Comparison of ENCODE assay signal across 27 cellular contexts in genomic region chr11:119983240-119983732, GRCh38.
DNase-seq lines count a peak whose midpoint lies in the region; ATAC-seq and TF ChIP-seq lines count a peak whose summit lies in the region.
"Had no signal": no experiment of that assay in that cellular context is flagged by ENCODE, and none has a peak within 500 bp of the region (broad histone marks: within the 10 kb centered on the region; RNA-seq: fewer than 3 reads in every experiment).

No MANE protein-coding gene starts in this region.

- H3K36me3 ChIP-seq in upper lobe of left lung, result no peaks in the 10 kb centered on the region
- H3K36me3 ChIP-seq: heart right ventricle, ovary, upper lobe of right lung had no signal

- TF ChIP-seq CTCF in WTC11 (IDR thresholded peaks at IDR 0.05) (0 out of 2 replicates have a peak, but pooled peaks have one; percentile 30), upper lobe of left lung (IDR thresholded peaks at IDR 0.05) (no peak)

- no peak for TF ChIP-seq EP300 in upper lobe of left lung (IDR thresholded peaks at IDR 0.05)

- H3K4me1 Mint-ChIP-seq in WTC11, result 0 out of 2 replicates have a peak, but pooled peaks cover 3% of the 10 kb centered on the region
- H3K4me1 Mint-ChIP-seq: activated naive CD8-positive, alpha-beta T cell treated with anti-CD3 and anti-CD28 coated beads, Interleukin-2, amount 50 U/mL, for 24 hours; CD4-positive, CD25-positive, alpha-beta regulatory T cell; naive thymus-derived CD8-positive, alpha-beta T cell; stimulated activated effector memory CD8-positive, alpha-beta T cell treated with anti-CD3 and anti-CD28 coated beads, Interleukin-12 subunit alpha, Interleukin-12 subunit beta, amount 100 ng/mL, for 72 hours had no signal

- ATAC-seq in WTC11 (peak; percentile 91), upper lobe of left lung (ENCODE audit: low FRiP score in 2 of 2) (no peak)
- ATAC-seq: activated CD4-positive, CD25-positive, alpha-beta regulatory T cell treated with anti-CD3 and anti-CD28 coated beads, Interleukin-2, amount 50 U/mL, for 24 hours; activated naive CD8-positive, alpha-beta T cell treated with anti-CD3 and anti-CD28 coated beads, Interleukin-2, amount 50 U/mL, for 24 hours; activated T-cell treated with anti-CD3 and anti-CD28 coated beads, Interleukin-2, amount 50 U/mL, for 72 hours; naive thymus-derived CD8-positive, alpha-beta T cell; stimulated activated effector memory CD8-positive, alpha-beta T cell treated with anti-CD3 and anti-CD28 coated beads, Interleukin-12 subunit alpha, Interleukin-12 subunit beta, amount 100 ng/mL, for 72 hours; T-helper 17 cell; upper lobe of right lung had no signal

- H3K9me3 ChIP-seq in upper lobe of left lung, result no peaks in the 10 kb centered on the region
- H3K9me3 ChIP-seq: heart right ventricle, ovary, SK-N-SH, upper lobe of right lung had no signal

- H3K4me1 ChIP-seq in upper lobe of left lung, result no peaks in the 10 kb centered on the region
- H3K4me1 ChIP-seq: upper lobe of right lung had no signal

- no peak overlapping the region for H3K27ac Mint-ChIP-seq in WTC11
- H3K27ac Mint-ChIP-seq: activated naive CD8-positive, alpha-beta T cell treated with anti-CD3 and anti-CD28 coated beads, Interleukin-2, amount 50 U/mL, for 24 hours; activated T-cell treated with anti-CD3 and anti-CD28 coated beads, Interleukin-2, amount 50 U/mL, for 72 hours; CD4-positive, CD25-positive, alpha-beta regulatory T cell; naive thymus-derived CD8-positive, alpha-beta T cell; stimulated activated effector memory CD8-positive, alpha-beta T cell treated with anti-CD3 and anti-CD28 coated beads, Interleukin-12 subunit alpha, Interleukin-12 subunit beta, amount 100 ng/mL, for 72 hours; T-helper 17 cell had no signal

- CTCF ChIA-PET in WTC11 (lab: Charles Lee), result interaction anchor here (0.5 to 1.7 kb wide), 5 partner anchors 9 to 185 kb away, joined by 3 to 6 read pairs (median 3); no protein-coding TSS in a partner anchor

- H3K27me3 ChIP-seq in upper lobe of left lung, result no peaks in the 10 kb centered on the region
- H3K27me3 ChIP-seq: ovary had no signal

- WGBS in upper lobe of left lung, 2 donors, result 61 to 67% methylated on average over 4 to 5 of the region's 5 CpGs

- no peaks in the 10 kb centered on the region for H3K36me3 Mint-ChIP-seq in WTC11
- H3K36me3 Mint-ChIP-seq: CD4-positive, CD25-positive, alpha-beta regulatory T cell; naive thymus-derived CD8-positive, alpha-beta T cell; stimulated activated effector memory CD8-positive, alpha-beta T cell treated with anti-CD3 and anti-CD28 coated beads, Interleukin-12 subunit alpha, Interleukin-12 subunit beta, amount 100 ng/mL, for 72 hours had no signal

- no peak for TF ChIP-seq POLR2A in upper lobe of left lung (IDR thresholded peaks at IDR 0.05)

- H3K9me3 Mint-ChIP-seq in WTC11, result no peaks in the 10 kb centered on the region
- H3K9me3 Mint-ChIP-seq: activated naive CD8-positive, alpha-beta T cell treated with anti-CD3 and anti-CD28 coated beads, Interleukin-2, amount 50 U/mL, for 24 hours; activated T-cell treated with anti-CD3 and anti-CD28 coated beads, Interleukin-2, amount 50 U/mL, for 72 hours; naive thymus-derived CD8-positive, alpha-beta T cell; stimulated activated effector memory CD8-positive, alpha-beta T cell treated with anti-CD3 and anti-CD28 coated beads, Interleukin-12 subunit alpha, Interleukin-12 subunit beta, amount 100 ng/mL, for 72 hours had no signal

- DNase-seq in NCI-H82 (lab: John Stamatoyannopoulos, UW), result peak; percentile 10
- no peak for DNase-seq in NCI-H82 treated with DMSO at 0.1 percent for 48 hours (lab: John Stamatoyannopoulos, UW; ENCODE audit: unreplicated experiment)
- DNase-seq in WTC11 (ENCODE audit: low spot score), result peak; percentile 59
- DNase-seq in iPS-NIHi11 (ENCODE audit: low spot score), result peak; percentile 82
- no peak for DNase-seq in NCI-H1694 (lab: John Stamatoyannopoulos, UW)
- no peak for DNase-seq in retina
- no peak for DNase-seq in upper lobe of left lung
- DNase-seq in NCI-H526 treated with DMSO at 0.1 percent for 48 hours (lab: John Stamatoyannopoulos, UW), result no peak
- DNase-seq: activated CD4-positive, alpha-beta T cell treated with anti-CD3 and anti-CD28 coated beads, Interleukin-2, amount 50 U/mL, for 48 hours; activated naive CD4-positive, alpha-beta T cell; activated naive CD8-positive, alpha-beta T cell treated with anti-CD3 and anti-CD28 coated beads, Interleukin-2, amount 50 U/mL, for 24 hours; activated T-cell treated with anti-CD3 and anti-CD28 coated beads, Interleukin-2, amount 50 U/mL, for 72 hours; CD4-positive, CD25-positive, alpha-beta regulatory T cell; foreskin melanocyte; heart right ventricle; IMR-90; kidney glomerular epithelial cell; naive thymus-derived CD8-positive, alpha-beta T cell; NCI-H446; NCI-H774; ovary; SK-N-SH; T-helper 17 cell had no signal

- H3K27me3 Mint-ChIP-seq in WTC11 (ENCODE audit: low read depth), result peaks cover 3% of the 10 kb centered on the region; the same call in 1 of the 2 replicates

- no peak overlapping the region for H3K4me3 Mint-ChIP-seq in WTC11
- H3K4me3 Mint-ChIP-seq: activated naive CD8-positive, alpha-beta T cell treated with anti-CD3 and anti-CD28 coated beads, Interleukin-2, amount 50 U/mL, for 24 hours; activated T-cell treated with anti-CD3 and anti-CD28 coated beads, Interleukin-2, amount 50 U/mL, for 72 hours; CD4-positive, CD25-positive, alpha-beta regulatory T cell; naive thymus-derived CD8-positive, alpha-beta T cell; stimulated activated effector memory CD8-positive, alpha-beta T cell treated with anti-CD3 and anti-CD28 coated beads, Interleukin-12 subunit alpha, Interleukin-12 subunit beta, amount 100 ng/mL, for 72 hours; T-helper 17 cell had no signal

- POLR2A ChIA-PET in WTC11 (lab: Charles Lee), result no interaction called here

- H3K27ac ChIP-seq in upper lobe of left lung, result no peak overlapping the region
- H3K27ac ChIP-seq: heart right ventricle, ovary, upper lobe of right lung had no signal

- no peak overlapping the region for H3K4me3 ChIP-seq in upper lobe of left lung
- H3K4me3 ChIP-seq: heart right ventricle, lung, ovary, upper lobe of right lung had no signal

TF ChIP-seq in WTC11, 78 proteins besides CTCF, POLR2A, EP300 and RAD21:
- TF ChIP-seq MYBL2 (CRISPR knock-in tag; IDR thresholded peaks at IDR 0.05) (0 out of 2 replicates have a peak, but pooled peaks have one; percentile 44), FOXP1 (CRISPR knock-in tag; IDR thresholded peaks at IDR 0.05; ENCODE audit: borderline replicate concordance) (no peak), NR1H2 (CRISPR knock-in tag; IDR thresholded peaks at IDR 0.05) (no peak), ZBTB43 (CRISPR knock-in tag; IDR thresholded peaks at IDR 0.05) (no peak), ZNF317 (CRISPR knock-in tag; IDR thresholded peaks at IDR 0.05; ENCODE audit: borderline replicate concordance, low read depth) (no peak)

Comparison
In these comparisons a context has a peak if more than half of its experiments do, and no peak if none do; other contexts are left out.
1. DNase-seq: peak in NCI-H82 (single experiment), WTC11 (single experiment) and iPS-NIHi11 (single experiment); none in NCI-H82 treated with DMSO at 0.1 percent for 48 hours (single experiment), NCI-H1694 (single experiment), retina (single experiment), upper lobe of left lung (0 of 2) and NCI-H526 treated with DMSO at 0.1 percent for 48 hours (single experiment).